ENCODE assay signal across 8 cellular contexts in genomic region chr6:108074057-108074358, GRCh38. TPM values are rescaled to one million over a fixed set of nuclear protein-coding genes. Genes with fewer than 3 reads are reported as not detected.
A peak's percentile ranks its signal among the peaks of the same experiment; 100 is the strongest.
DNase-seq lines count a peak whose midpoint lies in the region; ATAC-seq, FAIRE-seq and TF ChIP-seq lines count a peak whose summit lies in the region.

No MANE protein-coding gene starts in this region.

- no peak for DNase-seq in activated naive CD4-positive, alpha-beta T cell (lab: John Stamatoyannopoulos, UW)
- DNase-seq in GM12878 (ENCODE audit: low read depth, low spot score) (no peak), HepG2 (ENCODE audit: low spot score) (peak; percentile 3), DMS79 (lab: John Stamatoyannopoulos, UW) (no peak)

- intact Hi-C loops in GM12878 (cut with micrococcal nuclease; ENCODE audit: unreplicated experiment), result no loop called here
- intact Hi-C loops in HepG2 (cut with micrococcal nuclease; ENCODE audit: unreplicated experiment), result loop anchor here (1.0 kb wide), 1 partner anchor 116 kb away; the partner anchor contains the start of gene SEC63

- H2AFZ ChIP-seq in GM12878 (ENCODE audit: control insufficient read depth, low read depth, low read length) (peak overlapping the region; percentile 98), HepG2 (ENCODE audit: low read length) (no peak overlapping the region)

- BruUV-seq in GM12878 (replicated peaks; lab: Mats Ljungman, UMichigan), result no TSS peak
- BruUV-seq in HepG2 (replicated peaks; lab: Mats Ljungman, UMichigan), result no TSS peak

- H3K4me3 Mint-ChIP-seq in activated naive CD4-positive, alpha-beta T cell treated with anti-CD3 and anti-CD28 coated beads, Interleukin-2, amount 50 U/mL, for 24 hours, result peak overlapping the region; percentile 89

- no peaks in the 10 kb centered on the region for H3K27me3 ChIP-seq in GM12878 (replicated peaks in 1 of 2; ENCODE audit: control insufficient read depth in 2 of 2, insufficient read depth in 2 of 2, low read length in 1 of 2)
- peaks cover 0 to 4% of the 10 kb centered on the region in 2 experiments; a peak in 2 of 5 replicates for H3K27me3 ChIP-seq in HepG2 (ENCODE audit: control insufficient read depth in 1 of 2, insufficient read depth in 2 of 2, low read length in 2 of 2)
- no peaks in the 10 kb centered on the region for H3K27me3 ChIP-seq in thymus (ENCODE audit: control insufficient read depth, insufficient read depth)

- TF ChIP-seq CTCF in GM12878 (IDR thresholded peaks at IDR 0.05 in 2 of 3, conservative IDR thresholded peaks at IDR 0.05 in 1 of 3; ENCODE audit: control insufficient read depth in 2 of 3, extremely low read depth in 1 of 3, insufficient read depth in 1 of 3, low read depth in 3 of 3, low read length in 3 of 3), result no peak
- TF ChIP-seq CTCF in HepG2 (CRISPR knock-in tag; IDR thresholded peaks at IDR 0.05), result no peak

- H3K9me3 ChIP-seq in GM12878 (replicated peaks; ENCODE audit: control insufficient read depth, insufficient read depth, low read length), result no peaks in the 10 kb centered on the region
- no peaks in the 10 kb centered on the region for H3K9me3 ChIP-seq in HepG2 (ENCODE audit: low read length)
- H3K9me3 ChIP-seq in thymus (ENCODE audit: control insufficient read depth), result no peaks in the 10 kb centered on the region

- H3K9ac ChIP-seq in GM12878 (ENCODE audit: control insufficient read depth, insufficient read depth, low read length), result peak overlapping the region; percentile 78; the same call in 1 of the 2 replicates
- peak overlapping the region; percentile 88 for H3K9ac ChIP-seq in HepG2 (ENCODE audit: insufficient read depth, low read depth, low read length)

- WGBS in GM12878 (ENCODE audit: insufficient coverage, insufficient replicate concordance, low lambda C conversion rate, missing lambda C conversion rate), result under 1% methylated on average over 12 of the region's 12 CpGs
- 0% methylated on average over 5 of the region's 12 CpGs for WGBS in HepG2 (ENCODE audit: low lambda C conversion rate)
- 2% methylated on average over 12 of the region's 12 CpGs for WGBS in thymus

- ATAC-seq in HG03469 (IDR thresholded peaks at IDR 0.05; ENCODE audit: unreplicated experiment), result peak; percentile 13
- peak; percentile 70 for ATAC-seq in GM12878
- ATAC-seq in HepG2, result peak; percentile 71
- no peak for ATAC-seq in GM19463 (IDR thresholded peaks at IDR 0.05; ENCODE audit: unreplicated experiment)

- no peaks in the 10 kb centered on the region for H3K36me3 ChIP-seq in GM12878 (ENCODE audit: control insufficient read depth in 2 of 2, insufficient read depth in 2 of 2, low read length in 1 of 2)
- H3K36me3 ChIP-seq in HepG2 (replicated peaks in 1 of 2; ENCODE audit: control insufficient read depth in 1 of 2, insufficient read depth in 2 of 2, low read length in 2 of 2), result no peaks in the 10 kb centered on the region
- H3K36me3 ChIP-seq in thymus (ENCODE audit: control insufficient read depth, insufficient read depth), result no peaks in the 10 kb centered on the region

- H3K27me3 Mint-ChIP-seq in activated naive CD4-positive, alpha-beta T cell treated with anti-CD3 and anti-CD28 coated beads, Interleukin-2, amount 50 U/mL, for 24 hours, result no peaks in the 10 kb centered on the region

- SMC1A ChIA-PET in GM12878 (lab: Charles Lee; ENCODE audit: uncharacterized antibody, unreplicated experiment), result interaction anchor here (0.8 kb wide), 1 partner anchor 18 kb away, joined by 4 read pairs; no protein-coding TSS in a partner anchor

- in situ Hi-C loops in GM12878 (cut with MboI) (no loop called here), HepG2 (cut with HindIII; ENCODE audit: extremely low pct_ligation_motif_present, low pct_unique_long_range_greater_than_20kb) (no loop called here)

- no peak for TF ChIP-seq RAD21 in GM12878 (IDR thresholded peaks at IDR 0.05; ENCODE audit: insufficient read depth, low read depth, low read length)
- TF ChIP-seq RAD21 in HepG2 (CRISPR knock-in tag; IDR thresholded peaks at IDR 0.05), result no peak

- RAD21 ChIA-PET in GM12878 (lab: Charles Lee; ENCODE audit: unreplicated experiment), result no interaction called here

- H3K4me1 ChIP-seq in GM12878 (ENCODE audit: control insufficient read depth, insufficient read depth, low read length) (peaks cover 4% of the 10 kb centered on the region), HepG2 (ENCODE audit: insufficient read depth, low read length) (peaks cover 28% of the 10 kb centered on the region), thymus (ENCODE audit: control insufficient read depth, insufficient read depth, low read length) (peaks cover 8% of the 10 kb centered on the region)

- H3K79me2 ChIP-seq in GM12878 (ENCODE audit: control insufficient read depth, insufficient read depth, low read length) (peaks cover 4% of the 10 kb centered on the region), HepG2 (ENCODE audit: insufficient read depth, low read length) (peaks cover 3% of the 10 kb centered on the region)

- no peak for TF ChIP-seq POLR2A in GM12878 (IDR thresholded peaks at IDR 0.05; ENCODE audit: low read depth, low read length)
- no peak for TF ChIP-seq POLR2A in HepG2 (IDR thresholded peaks at IDR 0.05; ENCODE audit: insufficient read depth in 1 of 2, low read depth in 2 of 2, low read length in 2 of 2)

- FAIRE-seq in GM12878 (lab: Jason Lieb, UNC) (no peak), HepG2 (lab: Jason Lieb, UNC) (no peak)

- H3K4me1 Mint-ChIP-seq in activated naive CD4-positive, alpha-beta T cell treated with anti-CD3 and anti-CD28 coated beads, Interleukin-2, amount 50 U/mL, for 24 hours, result peaks cover 23% of the 10 kb centered on the region

- H4K20me1 ChIP-seq in GM12878 (ENCODE audit: control insufficient read depth, insufficient read depth) (no peaks in the 10 kb centered on the region), HepG2 (ENCODE audit: insufficient read depth, low read length) (no peaks in the 10 kb centered on the region)

- H3K27ac ChIP-seq in GM12878 (ENCODE audit: control insufficient read depth, insufficient read depth), result 0 out of 2 replicates have a peak overlapping the region, but pooled peaks have one; percentile 37
- peak overlapping the region; percentile 58 for H3K27ac ChIP-seq in HepG2 (ENCODE audit: extremely low read length, insufficient read depth, low read length)
- no peak overlapping the region for H3K27ac ChIP-seq in thymus (ENCODE audit: low read depth)

- peak overlapping the region; percentile 88 for H3K4me2 ChIP-seq in GM12878 (ENCODE audit: control insufficient read depth, insufficient read depth)
- H3K4me2 ChIP-seq in HepG2 (ENCODE audit: low read depth, low read length), result peak overlapping the region; percentile 93

- POLR2A ChIA-PET in GM12878 (lab: Charles Lee), result interaction anchor here (0.7 kb wide), 1 partner anchor 16 kb away, joined by 4 read pairs; no protein-coding TSS in a partner anchor
- POLR2A ChIA-PET in HepG2 (lab: Yijun Ruan, JAX), result no interaction called here

- CTCF ChIA-PET in GM12878 (lab: Yijun Ruan, JAX) (interaction anchor here (1.5 kb wide), 1 partner anchor 9 kb away, joined by 3 read pairs; no protein-coding TSS in a partner anchor), HepG2 (lab: Yijun Ruan, JAX; ENCODE audit: low intra/inter-chr PET ratio, low total read pairs) (no interaction called here)

- no peaks in the 10 kb centered on the region for H3K9me3 Mint-ChIP-seq in activated naive CD4-positive, alpha-beta T cell treated with anti-CD3 and anti-CD28 coated beads, Interleukin-2, amount 50 U/mL, for 24 hours

- TF ChIP-seq EP300 in GM12878 (IDR thresholded peaks at IDR 0.05; ENCODE audit: borderline replicate concordance in 1 of 2, control insufficient read depth in 1 of 2, low read depth in 2 of 2, low read length in 2 of 2) (no peak), HepG2 (IDR thresholded peaks at IDR 0.05; ENCODE audit: low read depth in 2 of 2, low read length in 2 of 2) (no peak), HepG2 (CRISPR knock-in tag; IDR thresholded peaks at IDR 0.05; ENCODE audit: borderline replicate concordance) (no peak)

- peak overlapping the region; percentile 20 for H3K27ac Mint-ChIP-seq in activated naive CD4-positive, alpha-beta T cell treated with anti-CD3 and anti-CD28 coated beads, Interleukin-2, amount 50 U/mL, for 24 hours

- no peaks in the 10 kb centered on the region for H3K36me3 Mint-ChIP-seq in activated naive CD4-positive, alpha-beta T cell treated with anti-CD3 and anti-CD28 coated beads, Interleukin-2, amount 50 U/mL, for 24 hours

- peak overlapping the region; percentile 93 for H3K4me3 ChIP-seq in GM12878
- H3K4me3 ChIP-seq in HepG2 (replicated peaks in 1 of 3; ENCODE audit: insufficient read depth in 1 of 3, low read depth in 2 of 3, low read length in 3 of 3), result peak overlapping the region; percentile 93 to 99 (median 97)
- peak overlapping the region; percentile 89 for H3K4me3 ChIP-seq in thymus (ENCODE audit: low read length)

RNA-seq across cellular contexts. Expression of gene OSTM1, which starts 0.5 kb away (rescaled TPM):
- total RNA-seq in GM12878 (2013; cell fraction: nucleolus; rRNA removed), result 14.2 and 21.6 TPM in 2 replicates
- total RNA-seq in GM12878 (2014; rRNA removed), result 6.3 and 6.4 TPM in 2 replicates
- 5.4 and 7.6 TPM in 2 replicates for total RNA-seq in GM12878 (2014; rRNA removed; fragmentation: Illumina TruSeq; extraction: Trizol)
- total RNA-seq in GM12878 (2021), result 10.6 and 13.9 TPM in 2 replicates
- polyA plus RNA-seq in GM12878 (2011; ENCODE audit: low read depth), result 3.7 TPM
- 17.1 and 28.7 TPM in 2 replicates for polyA plus RNA-seq in GM12878 (2011; rRNA removed)
- 5.0 and 5.7 TPM in 2 replicates for polyA plus RNA-seq in GM12878 (2011; cell fraction: cytosol; rRNA removed)
- 4.3 and 6.0 TPM in 2 replicates for polyA plus RNA-seq in GM12878 (2011; cell fraction: nucleus; rRNA removed)
- 2.7 and 4.4 TPM in 2 replicates for polyA plus RNA-seq in GM12878 (2012)
- polyA plus RNA-seq in GM12878 (2014; fragmentation: Illumina TruSeq; extraction: Trizol), result 5.2 and 8.7 TPM in 2 replicates
- 1 to 10 TPM; 3.1 to 4.7 TPM for polyA plus RNA-seq in GM12878 (2014; fragmentation: Nextera tagmentation; extraction: Ambion mirVana)
- polyA plus RNA-seq in GM12878 (2014; rRNA removed), result 3.0 and 6.7 TPM in 2 replicates
- 1 to 10 TPM; 6.4 to 8.6 TPM for polyA plus RNA-seq in GM12878 (2016; fragmentation: Nextera tagmentation; extraction: Ambion mirVana)
- polyA minus RNA-seq in GM12878 (2011; rRNA and poly(A)+ RNA removed), result 4.4 and 13.3 TPM in 2 replicates
- 4.6 and 11.9 TPM in 2 replicates for polyA minus RNA-seq in GM12878 (2011; cell fraction: cytosol; rRNA and poly(A)+ RNA removed)
- polyA minus RNA-seq in GM12878 (2011; cell fraction: nucleus; rRNA and poly(A)+ RNA removed), result 7.4 and 14.3 TPM in 2 replicates
- 13.9 and 20.5 TPM in 2 replicates for total RNA-seq in HepG2 (2016; rRNA removed; fragmentation: Illumina TruSeq; extraction: Trizol)
- total RNA-seq in HepG2 (2016; cell fraction: cytosol; rRNA removed; fragmentation: Illumina TruSeq; extraction: Trizol; ENCODE audit: low read depth), result 0.97 and 4.0 TPM in 2 replicates
- 14.7 and 22.2 TPM in 2 replicates for total RNA-seq in HepG2 (2016; cell fraction: insoluble cytoplasmic fraction; rRNA removed; fragmentation: Illumina TruSeq; extraction: Trizol)
- 5.2 and 6.1 TPM in 2 replicates for total RNA-seq in HepG2 (2016; cell fraction: membrane; rRNA removed; fragmentation: Illumina TruSeq; extraction: Trizol)
- 15.8 and 22.0 TPM in 2 replicates for total RNA-seq in HepG2 (2016; cell fraction: nucleus; rRNA removed; fragmentation: Illumina TruSeq; extraction: Trizol)
- polyA plus RNA-seq in HepG2 (2011; rRNA removed), result 8.7 and 9.9 TPM in 2 replicates
- 5.7 and 6.0 TPM in 2 replicates for polyA plus RNA-seq in HepG2 (2011; cell fraction: cytosol; rRNA removed)
- polyA plus RNA-seq in HepG2 (2011; cell fraction: nucleus; rRNA removed), result 6.8 and 7.5 TPM in 2 replicates
- 10.4 and 15.8 TPM in 2 replicates for polyA plus RNA-seq in HepG2 (2012)
- 0.83 and 0.85 TPM in 2 replicates for polyA plus RNA-seq in HepG2 (2016; cell fraction: cytosol; fragmentation: Illumina TruSeq; extraction: Trizol; ENCODE audit: low read depth)
- 9.8 and 11.2 TPM in 2 replicates for polyA plus RNA-seq in HepG2 (2016; cell fraction: insoluble cytoplasmic fraction; fragmentation: Illumina TruSeq; extraction: Trizol; ENCODE audit: low read depth)
- 2.2 and 3.4 TPM in 2 replicates for polyA plus RNA-seq in HepG2 (2016; cell fraction: membrane; fragmentation: Illumina TruSeq; extraction: Trizol; ENCODE audit: low read depth)
- 21.3 and 27.0 TPM in 2 replicates for polyA plus RNA-seq in HepG2 (2016; cell fraction: nucleus; fragmentation: Illumina TruSeq; extraction: Trizol; ENCODE audit: insufficient read depth, low read depth)
- polyA minus RNA-seq in HepG2 (2011; rRNA and poly(A)+ RNA removed; ENCODE audit: low replicate concordance), result 21.8 and 34.2 TPM in 2 replicates
- polyA minus RNA-seq in HepG2 (2011; cell fraction: cytosol; rRNA and poly(A)+ RNA removed), result 17.3 and 21.2 TPM in 2 replicates
- 10.9 and 13.3 TPM in 2 replicates for polyA minus RNA-seq in HepG2 (2011; cell fraction: nucleus; rRNA and poly(A)+ RNA removed)
- 31.2 TPM for polyA plus RNA-seq in thymus
